ENCODE assay signal across 4 cellular contexts in genomic region chr1:15103906-15104305, GRCh38.
"Had no signal": no experiment of that assay in that cellular context is flagged by ENCODE, and none has a peak within 500 bp of the region (broad histone marks: within the 10 kb centered on the region; RNA-seq: fewer than 3 reads in every experiment).

No MANE protein-coding gene starts in this region.

- H3K9me3 Mint-ChIP-seq: GM23338, H9 had no signal

- H3K4me3 ChIP-seq: GM23338 had no signal

- H3K27ac Mint-ChIP-seq: GM23338, H9 had no signal

- ATAC-seq: GM23338 had no signal

- H3K4me3 Mint-ChIP-seq: GM23338, H9 had no signal

- DNase-seq: H9, HCEC 1CT, IMR-90 had no signal
